23 cellular contexts compared by ENCODE assay signal in the genomic region with DNA sequence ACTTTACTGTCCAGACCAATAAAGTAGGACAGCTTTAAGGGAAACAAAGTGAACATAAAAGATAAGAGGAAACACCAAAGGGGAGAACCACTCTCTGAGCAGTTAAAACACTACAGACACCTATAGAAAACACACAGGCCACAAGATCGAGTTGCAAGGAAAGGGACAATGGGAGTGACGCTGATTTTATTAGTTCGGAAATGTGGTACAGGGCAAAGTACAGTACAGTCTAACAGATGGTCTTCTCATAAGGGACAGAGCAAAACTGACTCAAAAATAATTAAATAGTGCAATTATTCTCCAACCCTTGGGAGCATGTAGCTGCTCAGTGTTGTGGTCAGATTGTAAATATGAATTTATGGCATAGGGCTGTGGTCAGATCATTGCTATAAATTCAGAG.
"Had no signal": no experiment of that assay in that cellular context is flagged by ENCODE, and none has a peak within 500 bp of the region (broad histone marks: within the 10 kb centered on the region; RNA-seq: fewer than 3 reads in every experiment).

No MANE protein-coding gene starts in this region.

- H3K4me1 ChIP-seq: esophagus muscularis mucosa, gastrocnemius medialis, heart right ventricle, left ventricle myocardium inferior, lower lobe of right lung, right atrium auricular region, suprapubic skin, thyroid gland, uterus had no signal

- H3K27ac Mint-ChIP-seq: memory B cell; mesothelial cell of epicardium; nephron; stimulated activated effector memory CD8-positive, alpha-beta T cell treated with anti-CD3 and anti-CD28 coated beads, Interleukin-12 subunit alpha, Interleukin-12 subunit beta, amount 100 ng/mL, for 72 hours; type B pancreatic cell had no signal

- ATAC-seq: gastrocnemius medialis; heart right ventricle; lower lobe of right lung; stimulated activated effector memory CD8-positive, alpha-beta T cell treated with anti-CD3 and anti-CD28 coated beads, Interleukin-12 subunit alpha, Interleukin-12 subunit beta, amount 100 ng/mL, for 72 hours; stimulated activated naive CD8-positive, alpha-beta T cell treated with anti-CD3 and anti-CD28 coated beads, Interleukin-15, Interleukin-2, amounts not matched to agents 100 U/mL and 50 U/mL, for 24 hours had no signal

- H3K36me3 Mint-ChIP-seq: memory B cell; mesothelial cell of epicardium; stimulated activated effector memory CD8-positive, alpha-beta T cell treated with anti-CD3 and anti-CD28 coated beads, Interleukin-12 subunit alpha, Interleukin-12 subunit beta, amount 100 ng/mL, for 72 hours; type B pancreatic cell had no signal

- H3K4me3 ChIP-seq: esophagus muscularis mucosa, gastrocnemius medialis, heart right ventricle, left ventricle myocardium inferior, lower lobe of right lung, ovary, right atrium auricular region, smooth muscle cell, suprapubic skin, thyroid gland, uterus had no signal

- DNase-seq: effector memory CD4-positive, alpha-beta T cell; gastrocnemius medialis; heart right ventricle; islet precursor cell; left ventricle myocardium inferior; lower lobe of right lung; nucleus accumbens; ovary; stimulated activated CD4-positive, alpha-beta T cell treated with anti-CD3 and anti-CD28 coated beads, Interleukin-4, amount 100 ng/mL, for 1 hour; stimulated activated CD8-positive, alpha-beta memory T cell treated with anti-CD3 and anti-CD28 coated beads, Interleukin-4, amount 100 ng/mL, for 48 hours; stimulated activated naive CD8-positive, alpha-beta T cell treated with anti-CD3 and anti-CD28 coated beads, Interleukin-15, Interleukin-2, amounts not matched to agents 100 U/mL and 50 U/mL, for 24 hours; thyroid gland; uterus had no signal

- H3K27ac ChIP-seq: epithelial cell of prostate, esophagus muscularis mucosa, gastrocnemius medialis, heart right ventricle, left ventricle myocardium inferior, lower lobe of right lung, ovary, right atrium auricular region, suprapubic skin, thyroid gland, uterus had no signal

- H3K4me3 Mint-ChIP-seq: memory B cell; mesothelial cell of epicardium; nephron; stimulated activated effector memory CD8-positive, alpha-beta T cell treated with anti-CD3 and anti-CD28 coated beads, Interleukin-12 subunit alpha, Interleukin-12 subunit beta, amount 100 ng/mL, for 72 hours; type B pancreatic cell had no signal

- H3K9me3 ChIP-seq: esophagus muscularis mucosa, gastrocnemius medialis, heart right ventricle, left ventricle myocardium inferior, lower lobe of right lung, ovary, right atrium auricular region, suprapubic skin, thyroid gland, uterus had no signal

- H3K27me3 Mint-ChIP-seq: type B pancreatic cell had no signal

- H3K4me1 Mint-ChIP-seq: memory B cell; mesothelial cell of epicardium; nephron; stimulated activated effector memory CD8-positive, alpha-beta T cell treated with anti-CD3 and anti-CD28 coated beads, Interleukin-12 subunit alpha, Interleukin-12 subunit beta, amount 100 ng/mL, for 72 hours had no signal

- H3K9me3 Mint-ChIP-seq: mesothelial cell of epicardium, nephron, type B pancreatic cell had no signal

- H3K27me3 ChIP-seq: esophagus muscularis mucosa, gastrocnemius medialis, heart right ventricle, ovary, right atrium auricular region, suprapubic skin, thyroid gland, uterus had no signal

- H3K36me3 ChIP-seq: esophagus muscularis mucosa, gastrocnemius medialis, heart right ventricle, left ventricle myocardium inferior, lower lobe of right lung, ovary, right atrium auricular region, suprapubic skin, thyroid gland, uterus had no signal
